Comparison of ENCODE assay signal across 19 cellular contexts in the genomic region with DNA sequence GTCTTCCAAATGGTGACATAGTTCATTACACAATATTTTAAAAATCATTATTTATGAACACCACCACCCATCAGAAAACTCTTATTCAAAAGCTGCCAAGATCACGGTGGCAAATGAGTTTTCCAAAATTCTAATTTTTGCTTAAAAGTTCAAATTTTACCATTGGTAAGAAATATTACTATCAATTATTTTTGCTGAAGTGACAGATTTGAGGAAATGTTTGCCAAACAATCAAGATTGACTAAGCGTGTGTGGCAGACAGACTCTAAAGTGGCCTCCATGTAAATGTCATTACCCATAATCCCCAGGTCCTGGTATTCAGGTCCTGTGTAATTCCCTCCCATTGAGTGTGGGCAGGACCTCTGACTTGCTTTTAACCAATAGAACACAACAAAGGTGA. TPM values are rescaled to one million over a fixed set of nuclear protein-coding genes. Genes with fewer than 3 reads are reported as not detected.
DNase-seq lines count a peak whose midpoint lies in the region; ATAC-seq, FAIRE-seq and TF ChIP-seq lines count a peak whose summit lies in the region.
"Had no signal": no experiment of that assay in that cellular context is flagged by ENCODE, and none has a peak within 500 bp of the region (broad histone marks: within the 10 kb centered on the region; RNA-seq: fewer than 3 reads in every experiment).

No MANE protein-coding gene starts in this region.

- H3K4ac ChIP-seq in IMR-90 (ENCODE audit: low read depth, low read length): no peak overlapping the region

- H4K91ac ChIP-seq in IMR-90 (ENCODE audit: insufficient read depth, low read depth, low read length): no peak overlapping the region

- H3K36me3 ChIP-seq in HepG2 (replicated peaks in 1 of 2; ENCODE audit: control insufficient read depth in 1 of 2, insufficient read depth in 2 of 2, low read length in 2 of 2) (peaks cover 0 to 23% of the 10 kb centered on the region in 2 experiments; a peak in 3 of 5 replicates), right lobe of liver (peaks cover 0 to 30% (median 16%) of the 10 kb centered on the region in 4 donors), IMR-90 (ENCODE audit: control insufficient read depth, insufficient read depth, low read length) (peaks cover 17% of the 10 kb centered on the region), K562 (ENCODE audit: control insufficient read depth, insufficient read depth, low read length) (peaks cover 26% of the 10 kb centered on the region; the same call in 2 of the 3 replicates)

- no peak overlapping the region for H4K8ac ChIP-seq in IMR-90 (ENCODE audit: low read depth in 2 of 2, low read length in 2 of 2)

- H2AK9ac ChIP-seq in IMR-90 (replicated peaks; ENCODE audit: low read depth, low read length, poor library complexity): no peak overlapping the region

- DNase-seq in HepG2 (ENCODE audit: low spot score): no peak
- DNase-seq in right lobe of liver: no peak
- no peak for DNase-seq in IMR-90
- no peak for DNase-seq in K562 (ENCODE audit: extremely low read depth in 1 of 4, low spot score in 3 of 4)
- DNase-seq in HEK293T (ENCODE audit: extremely low spot score): no peak
- no peak for DNase-seq in NAMALWA (ENCODE audit: low spot score)
- DNase-seq: 8988T; AML-193; Caco-2; Calu3; CD4-positive, alpha-beta T cell; CD8-positive, alpha-beta T cell; DMS79 treated with DMSO at 0.1 percent for 48 hours; GF-D8 had no signal

- no peaks in the 10 kb centered on the region for H3K79me2 ChIP-seq in HepG2 (ENCODE audit: insufficient read depth, low read length)
- H3K79me2 ChIP-seq in K562 (ENCODE audit: control insufficient read depth, insufficient read depth, low read length): no peaks in the 10 kb centered on the region

- H3K4me3 ChIP-seq in HepG2 (replicated peaks in 1 of 3; ENCODE audit: insufficient read depth in 1 of 3, low read depth in 2 of 3, low read length in 3 of 3) (no peak overlapping the region), right lobe of liver (no peak overlapping the region), IMR-90 (ENCODE audit: insufficient read depth, low read depth, low read length) (no peak overlapping the region), K562 (no peak overlapping the region)
- H3K4me3 ChIP-seq: BLaER1 treated with 17β-estradiol and CSF1 and Interleukin-3, amounts not matched to agents 10 nM and 100 nM had no signal

- no peak overlapping the region for H2AK5ac ChIP-seq in IMR-90 (ENCODE audit: low read depth, low read length)

- dilution Hi-C loops in IMR-90 (cut with HindIII; ENCODE audit: low sequenced_read_pairs, unreplicated experiment): no loop called here

- no peak overlapping the region for H3K23ac ChIP-seq in IMR-90 (ENCODE audit: low read depth, low read length)

- CTCF ChIA-PET in HepG2 (lab: Yijun Ruan, JAX; ENCODE audit: low intra/inter-chr PET ratio, low total read pairs) (no interaction called here), IMR-90 (lab: Yijun Ruan, JAX) (no interaction called here), K562 (lab: Yijun Ruan, JAX; ENCODE audit: low intra/inter-chr PET ratio) (no interaction called here), HEK293T (lab: Yijun Ruan, JAX) (no interaction called here)

- TF ChIP-seq EP300 in HepG2 (IDR thresholded peaks at IDR 0.05; ENCODE audit: low read depth in 2 of 2, low read length in 2 of 2): no peak
- TF ChIP-seq EP300 in HepG2 (CRISPR knock-in tag; IDR thresholded peaks at IDR 0.05; ENCODE audit: borderline replicate concordance): no peak
- TF ChIP-seq EP300 in K562 (IDR thresholded peaks at IDR 0.05; ENCODE audit: low read length): no peak

- no peak for ATAC-seq in HepG2
- ATAC-seq in right lobe of liver: no peak
- ATAC-seq in IMR-90 (ENCODE audit: low read depth): no peak
- no peak for ATAC-seq in K562
- ATAC-seq: CD8-positive, alpha-beta T cell had no signal

- POLR2A ChIA-PET in HepG2 (lab: Yijun Ruan, JAX): no interaction called here
- POLR2A ChIA-PET in IMR-90 (lab: Charles Lee; ENCODE audit: unreplicated experiment): no interaction called here
- POLR2A ChIA-PET in K562 (lab: Yijun Ruan, JAX): no interaction called here
- POLR2A ChIA-PET in HEK293T (lab: Yijun Ruan, JAX): no interaction called here

- no peak overlapping the region for H3K27ac ChIP-seq in HepG2 (ENCODE audit: extremely low read length, insufficient read depth, low read length)
- H3K27ac ChIP-seq in right lobe of liver: no peak overlapping the region
- no peak overlapping the region for H3K27ac ChIP-seq in IMR-90 (ENCODE audit: insufficient read depth, low read length)
- no peak overlapping the region for H3K27ac ChIP-seq in K562 (ENCODE audit: extremely low read depth, low read depth, low read length)
- H3K27ac ChIP-seq: BLaER1 treated with 17β-estradiol and CSF1 and Interleukin-3, amounts not matched to agents 10 nM and 100 nM; C4-2B had no signal

- no peak overlapping the region for H2BK15ac ChIP-seq in IMR-90 (ENCODE audit: low read depth, low read length)

- BruUV-seq in HepG2 (replicated peaks; lab: Mats Ljungman, UMichigan): no TSS peak
- BruUV-seq in IMR-90 (replicated peaks; lab: Mats Ljungman, UMichigan): no TSS peak
- BruUV-seq in K562 (replicated peaks; lab: Mats Ljungman, UMichigan): no TSS peak

- no peak overlapping the region for H2BK120ac ChIP-seq in IMR-90 (ENCODE audit: low read depth, low read length)

- H3K9ac ChIP-seq in HepG2 (ENCODE audit: insufficient read depth, low read depth, low read length) (no peak overlapping the region), IMR-90 (ENCODE audit: low read depth, low read length) (no peak overlapping the region), K562 (ENCODE audit: insufficient read depth in 1 of 2, low read depth in 2 of 2, low read length in 2 of 2) (no peak overlapping the region)
- H3K9ac ChIP-seq: BLaER1 treated with 17β-estradiol and CSF1 and Interleukin-3, amounts not matched to agents 10 nM and 100 nM had no signal

- H2AFZ ChIP-seq in HepG2 (ENCODE audit: low read length) (no peak overlapping the region), IMR-90 (replicated peaks; ENCODE audit: low read length, poor library complexity) (no peak overlapping the region), K562 (ENCODE audit: low read depth, low read length) (no peak overlapping the region)

- H3K79me1 ChIP-seq in IMR-90 (ENCODE audit: low read depth in 1 of 2, low read length in 2 of 2): peaks cover 6 to 14% of the 10 kb centered on the region in 2 experiments; a peak in 3 of 4 replicates

- no peaks in the 10 kb centered on the region for H3K9me1 ChIP-seq in IMR-90 (ENCODE audit: insufficient read depth, low read length)
- H3K9me1 ChIP-seq in K562 (ENCODE audit: control insufficient read depth, insufficient read depth, low read length): no peaks in the 10 kb centered on the region

- WGBS in HepG2 (ENCODE audit: low lambda C conversion rate): 100% methylated on average over 2 of the region's 2 CpGs
- 100% methylated on average over 2 of the region's 2 CpGs for WGBS in right lobe of liver (ENCODE audit: insufficient coverage, low coverage, low lambda C conversion rate, missing lambda C conversion rate)
- WGBS in IMR-90 (ENCODE audit: extremely low coverage in 2 of 2, insufficient read length in 1 of 2), 2 experiments: no CpG with 5 or more reads among the region's 2 CpGs
- WGBS in K562 (ENCODE audit: insufficient coverage, low coverage, missing lambda C conversion rate): 96% methylated on average over 2 of the region's 2 CpGs

- intact Hi-C loops in HepG2 (cut with micrococcal nuclease; ENCODE audit: unreplicated experiment): no loop called here
- intact Hi-C loops in right lobe of liver (cut with DNase I): no loop called here
- intact Hi-C loops in IMR-90 (cut with micrococcal nuclease): no loop called here
- intact Hi-C loops in K562 (cut with micrococcal nuclease): no loop called here

- no peak overlapping the region for H2BK5ac ChIP-seq in IMR-90 (ENCODE audit: low read depth, low read length, poor library complexity, severe bottlenecking)

- H2BK20ac ChIP-seq in IMR-90 (ENCODE audit: low read depth, low read length): no peak overlapping the region

- no peak overlapping the region for H3K18ac ChIP-seq in IMR-90 (ENCODE audit: low read depth, low read length)

- TF ChIP-seq POLR2A in HepG2 (IDR thresholded peaks at IDR 0.05; ENCODE audit: insufficient read depth in 1 of 2, low read depth in 2 of 2, low read length in 2 of 2) (no peak), right lobe of liver (IDR thresholded peaks at IDR 0.05) (no peak), IMR-90 (IDR thresholded peaks at IDR 0.05; ENCODE audit: low read depth, low read length) (no peak), K562 (conservative IDR thresholded peaks at IDR 0.05) (no peak)

- no peaks in the 10 kb centered on the region for H3K27me3 ChIP-seq in HepG2 (ENCODE audit: control insufficient read depth in 1 of 2, insufficient read depth in 2 of 2, low read length in 2 of 2)
- H3K27me3 ChIP-seq in right lobe of liver: no peaks in the 10 kb centered on the region
- H3K27me3 ChIP-seq in IMR-90 (ENCODE audit: control insufficient read depth, insufficient read depth, low read length): no peaks in the 10 kb centered on the region
- no peaks in the 10 kb centered on the region for H3K27me3 ChIP-seq in K562 (ENCODE audit: control insufficient read depth in 2 of 2, insufficient read depth in 2 of 2, low read length in 2 of 2)
- H3K27me3 ChIP-seq: BLaER1 treated with 17β-estradiol and CSF1 and Interleukin-3, amounts not matched to agents 10 nM and 100 nM had no signal

- H3K4me1 ChIP-seq in HepG2 (ENCODE audit: insufficient read depth, low read length) (no peaks in the 10 kb centered on the region), right lobe of liver (no peaks in the 10 kb centered on the region), IMR-90 (ENCODE audit: control insufficient read depth, insufficient read depth, low read length) (peaks cover 2% of the 10 kb centered on the region; the same call in 1 of the 2 replicates), K562 (replicated peaks in 1 of 2; ENCODE audit: control insufficient read depth in 2 of 2, insufficient read depth in 2 of 2, low read length in 2 of 2) (no peaks in the 10 kb centered on the region)
- H3K4me1 ChIP-seq: BLaER1 treated with 17β-estradiol and CSF1 and Interleukin-3, amounts not matched to agents 10 nM and 100 nM; Caco-2 had no signal

- TF ChIP-seq CTCF in HepG2 (CRISPR knock-in tag; IDR thresholded peaks at IDR 0.05) (no peak), right lobe of liver (IDR thresholded peaks at IDR 0.05) (no peak), IMR-90 (conservative IDR thresholded peaks at IDR 0.05; ENCODE audit: low read depth, low read length) (no peak), K562 (IDR thresholded peaks at IDR 0.05 in 2 of 3, conservative IDR thresholded peaks at IDR 0.05 in 1 of 3; ENCODE audit: insufficient read depth in 2 of 3, low read depth in 1 of 3, low read length in 3 of 3) (no peak)

- H4K20me1 ChIP-seq in HepG2 (ENCODE audit: insufficient read depth, low read length): no peaks in the 10 kb centered on the region
- no peaks in the 10 kb centered on the region for H4K20me1 ChIP-seq in IMR-90 (ENCODE audit: insufficient read depth, low read length)
- no peaks in the 10 kb centered on the region for H4K20me1 ChIP-seq in K562 (replicated peaks; ENCODE audit: control insufficient read depth, insufficient read depth, low read length)
- H4K20me1 ChIP-seq: BLaER1 treated with 17β-estradiol and CSF1 and Interleukin-3, amounts not matched to agents 10 nM and 100 nM had no signal

- H3K4me2 ChIP-seq in HepG2 (ENCODE audit: low read depth, low read length): no peak overlapping the region
- no peak overlapping the region for H3K4me2 ChIP-seq in IMR-90 (ENCODE audit: low read depth, low read length)
- H3K4me2 ChIP-seq in K562 (ENCODE audit: insufficient read depth, low read length): no peak overlapping the region
- H3K4me2 ChIP-seq: BLaER1 treated with 17β-estradiol and CSF1 and Interleukin-3, amounts not matched to agents 10 nM and 100 nM had no signal

- TF ChIP-seq RAD21 in HepG2 (CRISPR knock-in tag; IDR thresholded peaks at IDR 0.05) (no peak), IMR-90 (IDR thresholded peaks at IDR 0.05; ENCODE audit: low read length) (no peak), K562 (CRISPR knock-in tag; conservative IDR thresholded peaks at IDR 0.05 in 1 of 2, IDR thresholded peaks at IDR 0.05 in 1 of 2) (no peak)

- H3K9me3 ChIP-seq in HepG2 (ENCODE audit: low read length): no peaks in the 10 kb centered on the region
- H3K9me3 ChIP-seq in right lobe of liver: no peaks in the 10 kb centered on the region
- H3K9me3 ChIP-seq in IMR-90 (ENCODE audit: control insufficient read depth, insufficient read depth, low read length): no peaks in the 10 kb centered on the region
- H3K9me3 ChIP-seq in K562 (replicated peaks; ENCODE audit: control insufficient read depth, insufficient read depth, low read depth, low read length): no peaks in the 10 kb centered on the region
- H3K9me3 ChIP-seq: BLaER1 treated with 17β-estradiol and CSF1 and Interleukin-3, amounts not matched to agents 10 nM and 100 nM; Caco-2 had no signal

- in situ Hi-C loops in HepG2 (cut with HindIII; ENCODE audit: extremely low pct_ligation_motif_present, low pct_unique_long_range_greater_than_20kb) (no loop called here), IMR-90 (cut with MboI; ENCODE audit: low sequenced_read_pairs) (no loop called here), K562 (cut with MboI) (no loop called here)

- FAIRE-seq in HepG2 (lab: Jason Lieb, UNC) (no peak), K562 (lab: Jason Lieb, UNC) (peak; percentile 48)
- FAIRE-seq: D721Med, GM12891, GM19239 had no signal

- H3K56ac ChIP-seq in IMR-90 (ENCODE audit: extremely low read depth, insufficient read depth, low read length): no peak overlapping the region

- no peak overlapping the region for H4K5ac ChIP-seq in IMR-90 (ENCODE audit: low read depth, low read length)

- no peak overlapping the region for H3K14ac ChIP-seq in IMR-90 (replicated peaks; ENCODE audit: low read depth, low read length)

RNA-seq across cellular contexts. Expression of a gene that starts 35.0 kb away (rescaled TPM):
- total RNA-seq in HepG2 (2016; rRNA removed; fragmentation: Illumina TruSeq; extraction: Trizol): 11.9 and 13.1 TPM in 2 replicates
- 5.4 and 7.1 TPM in 2 replicates for total RNA-seq in HepG2 (2016; cell fraction: cytosol; rRNA removed; fragmentation: Illumina TruSeq; extraction: Trizol; ENCODE audit: low read depth)
- 11.5 and 15.5 TPM in 2 replicates for total RNA-seq in HepG2 (2016; cell fraction: insoluble cytoplasmic fraction; rRNA removed; fragmentation: Illumina TruSeq; extraction: Trizol)
- 9.9 and 10.1 TPM in 2 replicates for total RNA-seq in HepG2 (2016; cell fraction: membrane; rRNA removed; fragmentation: Illumina TruSeq; extraction: Trizol)
- total RNA-seq in HepG2 (2016; cell fraction: nucleus; rRNA removed; fragmentation: Illumina TruSeq; extraction: Trizol): 24.9 and 26.5 TPM in 2 replicates
- 5.4 and 7.1 TPM in 2 replicates for polyA plus RNA-seq in HepG2 (2011; rRNA removed)
- 2.2 and 3.9 TPM in 2 replicates for polyA plus RNA-seq in HepG2 (2011; cell fraction: cytosol; rRNA removed)
- polyA plus RNA-seq in HepG2 (2011; cell fraction: nucleus; rRNA removed): 6.2 and 6.6 TPM in 2 replicates
- polyA plus RNA-seq in HepG2 (2012): 8.9 and 11.0 TPM in 2 replicates
- polyA plus RNA-seq in HepG2 (2016; cell fraction: cytosol; fragmentation: Illumina TruSeq; extraction: Trizol; ENCODE audit: low read depth): 3.4 and 6.5 TPM in 2 replicates
- polyA plus RNA-seq in HepG2 (2016; cell fraction: insoluble cytoplasmic fraction; fragmentation: Illumina TruSeq; extraction: Trizol; ENCODE audit: low read depth): 11.9 and 12.1 TPM in 2 replicates
- 6.9 and 8.3 TPM in 2 replicates for polyA plus RNA-seq in HepG2 (2016; cell fraction: membrane; fragmentation: Illumina TruSeq; extraction: Trizol; ENCODE audit: low read depth)
- polyA plus RNA-seq in HepG2 (2016; cell fraction: nucleus; fragmentation: Illumina TruSeq; extraction: Trizol; ENCODE audit: insufficient read depth, low read depth): 19.8 and 24.6 TPM in 2 replicates
- 4.1 and 5.7 TPM in 2 replicates for polyA minus RNA-seq in HepG2 (2011; rRNA and poly(A)+ RNA removed; ENCODE audit: low replicate concordance)
- 4.0 and 5.2 TPM in 2 replicates for polyA minus RNA-seq in HepG2 (2011; cell fraction: cytosol; rRNA and poly(A)+ RNA removed)
- 40.4 and 43.9 TPM in 2 replicates for polyA minus RNA-seq in HepG2 (2011; cell fraction: nucleus; rRNA and poly(A)+ RNA removed)
- total RNA-seq in right lobe of liver: 10 to 100 TPM; 18.2 to 34.0 (median 18.7) TPM
- total RNA-seq in IMR-90 (2012; rRNA removed): 21.0 and 28.6 TPM in 2 replicates
- 7.3 and 8.3 TPM in 2 replicates for polyA plus RNA-seq in IMR-90 (2012; rRNA removed)
- polyA plus RNA-seq in IMR-90 (2012; cell fraction: cytosol; rRNA removed): 0.76 and 1.2 TPM in 2 replicates
- polyA plus RNA-seq in IMR-90 (2012; cell fraction: nucleus; rRNA removed; ENCODE audit: low replicate concordance): 1.6 and 21.6 TPM in 2 replicates
- 19.1 and 52.2 TPM in 2 replicates for total RNA-seq in K562 (2011; cell fraction: chromatin; rRNA removed; ENCODE audit: low replicate concordance)
- total RNA-seq in K562 (2011; cell fraction: nucleolus; rRNA removed): 7.8 and 14.2 TPM in 2 replicates
- 29.7 and 45.3 TPM in 2 replicates for total RNA-seq in K562 (2011; cell fraction: nucleoplasm; rRNA removed)
- total RNA-seq in K562 (2014; rRNA removed): 8.3 and 10.0 TPM in 2 replicates
- total RNA-seq in K562 (2014; rRNA removed; fragmentation: Illumina TruSeq; extraction: Trizol): 21.8 and 25.5 TPM in 2 replicates
- total RNA-seq in K562 (2015; rRNA removed; fragmentation: Illumina TruSeq; extraction: Trizol): 17.4 and 18.4 TPM in 2 replicates
- total RNA-seq in K562 (2021): 18.6 and 22.0 TPM in 2 replicates
- polyA plus RNA-seq in K562 (2011; rRNA removed): 16.1 and 18.9 TPM in 2 replicates
- 2.8 and 6.9 TPM in 2 replicates for polyA plus RNA-seq in K562 (2011; cell fraction: cytosol; rRNA removed)
- polyA plus RNA-seq in K562 (2011; cell fraction: nucleus; rRNA removed): 9.7 and 16.2 TPM in 2 replicates
- 11.2 and 14.9 TPM in 2 replicates for polyA plus RNA-seq in K562 (2012)
- polyA plus RNA-seq in K562 (2014; fragmentation: Illumina TruSeq; extraction: Trizol): 16.1 and 18.3 TPM in 2 replicates
- polyA plus RNA-seq in K562 (2014; fragmentation: Nextera tagmentation; extraction: Ambion mirVana): 10 to 100 TPM; 10.2 to 12.1 TPM
- 16.3 and 19.1 TPM in 2 replicates for polyA plus RNA-seq in K562 (2014; rRNA removed)
- polyA minus RNA-seq in K562 (2011; rRNA and poly(A)+ RNA removed): 20.2 and 25.8 TPM in 2 replicates
- polyA minus RNA-seq in K562 (2011; cell fraction: cytosol; rRNA and poly(A)+ RNA removed): 4.1 and 7.2 TPM in 2 replicates
- polyA minus RNA-seq in K562 (2011; cell fraction: nucleus; rRNA and poly(A)+ RNA removed): 10.9 and 32.7 TPM in 2 replicates
